In the genomic region with DNA sequence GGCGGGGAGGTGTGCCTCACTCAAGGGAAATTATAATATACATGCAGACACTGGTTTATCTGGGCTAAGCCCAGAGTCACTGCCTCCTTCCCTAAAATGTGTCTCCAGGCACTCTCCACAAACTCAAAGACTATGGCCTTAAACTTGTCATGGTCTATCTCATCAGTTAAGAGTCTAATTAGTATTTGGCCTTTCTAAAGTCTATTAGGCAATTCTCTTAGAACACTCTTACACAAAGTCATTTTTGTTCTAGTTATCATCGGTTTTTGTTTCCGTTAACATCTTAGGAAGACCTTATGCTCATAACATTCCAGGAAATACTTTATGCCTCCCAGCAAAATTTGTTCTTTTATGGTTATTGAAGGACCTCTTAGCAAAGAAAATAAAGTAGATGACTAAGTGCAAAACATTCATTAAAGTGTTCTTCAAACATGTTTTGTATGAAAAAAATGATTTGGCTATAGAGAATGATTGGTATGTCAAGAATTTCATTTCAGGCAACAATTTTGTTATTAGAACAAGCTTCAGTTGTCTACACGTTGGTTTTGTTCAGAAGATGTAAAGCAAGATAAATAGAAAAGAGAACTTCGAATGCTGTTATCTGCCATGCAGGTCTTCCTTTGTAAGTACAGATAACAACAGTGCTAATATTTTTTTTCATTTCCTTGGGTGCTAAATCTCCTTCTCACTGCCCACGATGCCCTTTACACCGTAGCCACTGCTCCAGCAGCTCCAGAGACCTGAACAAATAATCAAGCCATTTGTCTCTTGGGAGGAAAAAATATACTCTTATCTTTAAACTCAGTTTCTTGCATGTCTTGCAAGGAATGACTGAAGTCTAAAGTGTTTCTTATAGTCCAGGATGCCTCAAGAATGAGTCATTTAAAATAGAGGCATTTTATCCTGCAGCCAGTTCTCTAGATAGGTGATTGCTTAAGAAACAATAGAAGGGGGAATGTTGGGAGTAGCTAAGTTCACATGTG, we compare ENCODE assay signal across 12 cellular contexts.
DNase-seq lines count a peak whose midpoint lies in the region; ATAC-seq lines count a peak whose summit lies in the region.
"Had no signal": no experiment of that assay in that cellular context is flagged by ENCODE, and none has a peak within 500 bp of the region (broad histone marks: within the 10 kb centered on the region; RNA-seq: fewer than 3 reads in every experiment).

No MANE protein-coding gene starts in this region.

- no peaks in the 10 kb centered on the region for H3K4me1 Mint-ChIP-seq in activated T-helper 1 cell treated with anti-CD3 and anti-CD28 coated beads, Interleukin-12 subunit alpha, Interleukin-12 subunit beta, Interleukin-2, Interleukin-4 antibody, amounts not matched to agents 30 ng/mL and 10 ng/mL and 1 ng/mL, durations not matched to agents 14 hours and 24 hours and 36 hours (ENCODE audit: low read depth)
- H3K4me1 Mint-ChIP-seq: memory B cell had no signal

- H3K9me3 Mint-ChIP-seq in activated T-helper 1 cell treated with anti-CD3 and anti-CD28 coated beads, Interleukin-12 subunit alpha, Interleukin-12 subunit beta, Interleukin-2, Interleukin-4 antibody, amounts not matched to agents 30 ng/mL and 10 ng/mL and 1 ng/mL, durations not matched to agents 14 hours and 24 hours and 36 hours = peaks cover 3% of the 10 kb centered on the region

- peak overlapping the region; percentile 22; the same call in 1 of the 2 replicates for H3K27ac ChIP-seq in SK-N-MC
- no peak overlapping the region for H3K27ac ChIP-seq in effector memory CD4-positive, alpha-beta T cell (ENCODE audit: insufficient read depth, low read length, poor library complexity, severe bottlenecking)
- H3K27ac ChIP-seq: dorsolateral prefrontal cortex had no signal

- H3K27me3 ChIP-seq in effector memory CD4-positive, alpha-beta T cell (replicated peaks; ENCODE audit: control insufficient read depth, insufficient read depth, low read length, poor library complexity, severe bottlenecking) = no peaks in the 10 kb centered on the region
- H3K27me3 ChIP-seq: dorsolateral prefrontal cortex had no signal

- intact Hi-C loops in activated T-helper 1 cell treated with anti-CD3 and anti-CD28 coated beads, Interleukin-12 subunit alpha, Interleukin-12 subunit beta, Interleukin-2, Interleukin-4 antibody, amounts not matched to agents 30 ng/mL and 10 ng/mL and 1 ng/mL, durations not matched to agents 14 hours and 24 hours and 36 hours (cut with micrococcal nuclease) = no loop called here

- ATAC-seq in GM19397 (IDR thresholded peaks at IDR 0.05; ENCODE audit: unreplicated experiment) = no peak

- no peaks in the 10 kb centered on the region for H3K4me1 ChIP-seq in effector memory CD4-positive, alpha-beta T cell (ENCODE audit: control insufficient read depth, insufficient read depth, low read length, poor library complexity, severe bottlenecking)

- H3K36me3 ChIP-seq in SK-N-MC (ENCODE audit: insufficient read depth, low read length) = no peaks in the 10 kb centered on the region
- no peaks in the 10 kb centered on the region for H3K36me3 ChIP-seq in effector memory CD4-positive, alpha-beta T cell (ENCODE audit: control insufficient read depth, insufficient read depth, low read length)

- no peaks in the 10 kb centered on the region for H3K27me3 Mint-ChIP-seq in activated T-helper 1 cell treated with anti-CD3 and anti-CD28 coated beads, Interleukin-12 subunit alpha, Interleukin-12 subunit beta, Interleukin-2, Interleukin-4 antibody, amounts not matched to agents 30 ng/mL and 10 ng/mL and 1 ng/mL, durations not matched to agents 14 hours and 24 hours and 36 hours (ENCODE audit: insufficient read depth)
- H3K27me3 Mint-ChIP-seq: memory B cell had no signal

- H3K9me3 ChIP-seq in SK-N-MC (ENCODE audit: low read depth, low read length) = no peaks in the 10 kb centered on the region
- no peaks in the 10 kb centered on the region for H3K9me3 ChIP-seq in effector memory CD4-positive, alpha-beta T cell (ENCODE audit: control insufficient read depth, low read length)

- peak overlapping the region; percentile 15; the same call in 1 of the 2 replicates for H3K4me3 ChIP-seq in SK-N-MC
- no peak overlapping the region for H3K4me3 ChIP-seq in effector memory CD4-positive, alpha-beta T cell (ENCODE audit: insufficient read depth, low read depth, low read length, poor library complexity, severe bottlenecking)
- H3K4me3 ChIP-seq: dorsolateral prefrontal cortex had no signal

- no peak overlapping the region for H3K4me3 Mint-ChIP-seq in activated T-helper 1 cell treated with anti-CD3 and anti-CD28 coated beads, Interleukin-12 subunit alpha, Interleukin-12 subunit beta, Interleukin-2, Interleukin-4 antibody, amounts not matched to agents 30 ng/mL and 10 ng/mL and 1 ng/mL, durations not matched to agents 14 hours and 24 hours and 36 hours
- H3K4me3 Mint-ChIP-seq: memory B cell had no signal

- no peak overlapping the region for H3K27ac Mint-ChIP-seq in activated T-helper 1 cell treated with anti-CD3 and anti-CD28 coated beads, Interleukin-12 subunit alpha, Interleukin-12 subunit beta, Interleukin-2, Interleukin-4 antibody, amounts not matched to agents 30 ng/mL and 10 ng/mL and 1 ng/mL, durations not matched to agents 14 hours and 24 hours and 36 hours
- H3K27ac Mint-ChIP-seq: memory B cell had no signal

- DNase-seq in GM04503 (ENCODE audit: low read depth) (peak; percentile 94), SK-N-MC (ENCODE audit: low read depth, low spot score) (peak; percentile 80), fibroblast of gingiva (ENCODE audit: low read depth) (peak; percentile 57), retina (peak; percentile 2), NCI-H524 (lab: John Stamatoyannopoulos, UW) (no peak)
- no peak for DNase-seq in effector memory CD4-positive, alpha-beta T cell
- no peak for DNase-seq in activated T-helper 1 cell treated with anti-CD3 and anti-CD28 coated beads, Interleukin-12 subunit alpha, Interleukin-12 subunit beta, Interleukin-2, Interleukin-4 antibody, amounts not matched to agents 30 ng/mL and 10 ng/mL and 1 ng/mL, durations not matched to agents 14 hours and 24 hours and 36 hours (ENCODE audit: low spot score)
- DNase-seq: DMS79 treated with DMSO at 0.1 percent for 48 hours, dorsolateral prefrontal cortex, RPMI8226 had no signal

- H3K36me3 Mint-ChIP-seq in activated T-helper 1 cell treated with anti-CD3 and anti-CD28 coated beads, Interleukin-12 subunit alpha, Interleukin-12 subunit beta, Interleukin-2, Interleukin-4 antibody, amounts not matched to agents 30 ng/mL and 10 ng/mL and 1 ng/mL, durations not matched to agents 14 hours and 24 hours and 36 hours (ENCODE audit: low read depth) = no peaks in the 10 kb centered on the region
- H3K36me3 Mint-ChIP-seq: memory B cell had no signal

- H3K9ac ChIP-seq in SK-N-MC (ENCODE audit: insufficient read length) = no peak overlapping the region

Comparison
In these comparisons a context has a peak if more than half of its experiments do, and no peak if none do; other contexts are left out.
1. DNase-seq: peak in GM04503 (single experiment), SK-N-MC (single experiment), fibroblast of gingiva (single experiment) and retina (single experiment); none in NCI-H524 (0 of 2), effector memory CD4-positive, alpha-beta T cell (0 of 3) and activated T-helper 1 cell treated with anti-CD3 and anti-CD28 coated beads, Interleukin-12 subunit alpha, Interleukin-12 subunit beta, Interleukin-2, Interleukin-4 antibody, amounts not matched to agents 30 ng/mL and 10 ng/mL and 1 ng/mL, durations not matched to agents 14 hours and 24 hours and 36 hours (single experiment).